9 cellular contexts compared by ENCODE assay signal in genomic region chr21:26140185-26140584, GRCh38. TPM values are rescaled to one million over a fixed set of nuclear protein-coding genes. Genes with fewer than 3 reads are reported as not detected.
DNase-seq lines count a peak whose midpoint lies in the region; ATAC-seq and TF ChIP-seq lines count a peak whose summit lies in the region.
"Had no signal": no experiment of that assay in that cellular context is flagged by ENCODE, and none has a peak within 500 bp of the region (broad histone marks: within the 10 kb centered on the region; RNA-seq: fewer than 3 reads in every experiment).

No MANE protein-coding gene starts in this region.

- no peaks in the 10 kb centered on the region for H3K9me3 Mint-ChIP-seq in activated T-helper 17 cell treated with anti-CD3 and anti-CD28 coated beads, Interleukin-2, amount 50 U/mL, for 72 hours
- H3K9me3 Mint-ChIP-seq: activated B cell treated with CpG ODN at 0.5 μM for 24 hours had no signal

- H3K4me3 Mint-ChIP-seq in activated T-helper 17 cell treated with anti-CD3 and anti-CD28 coated beads, Interleukin-2, amount 50 U/mL, for 72 hours = no peak overlapping the region
- H3K4me3 Mint-ChIP-seq: activated B cell treated with CpG ODN at 0.5 μM for 24 hours had no signal

- H3K27ac Mint-ChIP-seq in activated T-helper 17 cell treated with anti-CD3 and anti-CD28 coated beads, Interleukin-2, amount 50 U/mL, for 72 hours = no peak overlapping the region
- H3K27ac Mint-ChIP-seq: activated B cell treated with CpG ODN at 0.5 μM for 24 hours had no signal

- ATAC-seq in Right ventricle myocardium inferior (peak; percentile 95), GM21717 (IDR thresholded peaks at IDR 0.05; ENCODE audit: unreplicated experiment) (no peak)
- no peak for ATAC-seq in activated T-helper 17 cell treated with anti-CD3 and anti-CD28 coated beads, Interleukin-2, amount 50 U/mL, for 72 hours (replicated peaks)

- intact Hi-C loops in Right ventricle myocardium inferior (cut with DNase I) = loop anchor here (10.0 kb wide), 1 partner anchor 405 kb away; the partner anchor contains the start of genes ATP5PF and GABPA
- intact Hi-C loops in cardiac septum (cut with DNase I) = no loop called here

- no peaks in the 10 kb centered on the region for H3K36me3 Mint-ChIP-seq in activated T-helper 17 cell treated with anti-CD3 and anti-CD28 coated beads, Interleukin-2, amount 50 U/mL, for 72 hours (ENCODE audit: low read depth)

- no peak for DNase-seq in Right ventricle myocardium inferior (ENCODE audit: missing footprints)
- no peak for DNase-seq in cardiac septum (ENCODE audit: low spot score)
- peak; percentile 97 for DNase-seq in astrocyte of the spinal cord (ENCODE audit: low read depth, low spot score)
- peak; percentile 87 for DNase-seq in kidney glomerular epithelial cell (lab: John Stamatoyannopoulos, UW)
- no peak for DNase-seq in ecto neural progenitor cell (ENCODE audit: low spot score)
- DNase-seq in NK-92 treated with Interleukin-12 subunit alpha and Interleukin-12 subunit beta, amount 100 ng/mL, for 24 hours (lab: John Stamatoyannopoulos, UW) = no peak
- DNase-seq: activated B cell treated with CpG ODN at 0.5 μM for 24 hours had no signal

- H3K27me3 Mint-ChIP-seq in activated T-helper 17 cell treated with anti-CD3 and anti-CD28 coated beads, Interleukin-2, amount 50 U/mL, for 72 hours = no peaks in the 10 kb centered on the region
- H3K27me3 Mint-ChIP-seq: activated B cell treated with CpG ODN at 0.5 μM for 24 hours had no signal

- H3K4me3 ChIP-seq in astrocyte of the spinal cord (ENCODE audit: low read depth, low read length) = no peak overlapping the region

- in situ Hi-C loops in astrocyte of the spinal cord (cut with HindIII; ENCODE audit: low sequenced_read_pairs) = no loop called here

- TF ChIP-seq CTCF in astrocyte of the spinal cord (IDR thresholded peaks at IDR 0.05; ENCODE audit: low read depth, low read length) = no peak

- no peaks in the 10 kb centered on the region for H3K4me1 Mint-ChIP-seq in activated T-helper 17 cell treated with anti-CD3 and anti-CD28 coated beads, Interleukin-2, amount 50 U/mL, for 72 hours

RNA-seq across cellular contexts. Expression of gene APP, which starts 30.4 kb away (rescaled TPM):
- 321 TPM for total RNA-seq in Right ventricle myocardium inferior
- 334 TPM for total RNA-seq in cardiac septum
- 10 to 100 TPM; 20.5 to 46.6 TPM for total RNA-seq in activated T-helper 17 cell treated with anti-CD3 and anti-CD28 coated beads, Interleukin-2, amount 50 U/mL, for 72 hours

Comparison
In these comparisons a context has a peak if more than half of its experiments do, and no peak if none do; other contexts are left out.
1. DNase-seq: peak in astrocyte of the spinal cord (single experiment) and kidney glomerular epithelial cell (single experiment); none in Right ventricle myocardium inferior (single experiment), cardiac septum (single experiment), ecto neural progenitor cell (single experiment) and NK-92 treated with Interleukin-12 subunit alpha and Interleukin-12 subunit beta, amount 100 ng/mL, for 24 hours (single experiment).